34 cellular contexts compared by ENCODE assay signal in genomic region chr3:47092090-47092489, GRCh38.
"Had no signal": no experiment of that assay in that cellular context is flagged by ENCODE, and none has a peak within 500 bp of the region (broad histone marks: within the 10 kb centered on the region; RNA-seq: fewer than 3 reads in every experiment).

No MANE protein-coding gene starts in this region.

- H3K27me3 ChIP-seq: adrenal gland, ascending aorta, body of pancreas, brain microvascular endothelial cell, breast epithelium, cardiac muscle cell had no signal

- H3K27ac ChIP-seq: adrenal gland, ascending aorta, body of pancreas, brain microvascular endothelial cell, breast epithelium, cardiac muscle cell had no signal

- FAIRE-seq: astrocyte, bronchial epithelial cell had no signal

- H3K4me1 ChIP-seq: ascending aorta, body of pancreas, breast epithelium had no signal

- DNase-seq: activated effector memory CD4-positive, alpha-beta T cell treated with anti-CD3 and anti-CD28 coated beads, Interleukin-2, amount 50 U/mL, for 16 hours; activated effector memory CD4-positive, alpha-beta T cell treated with Interleukin-2 at 50 U/mL for 16 hours; activated gamma-delta T cell; activated gamma-delta T cell treated with Interleukin-2 at 50 U/mL for 16 hours; activated naive CD4-positive, alpha-beta T cell; activated naive CD4-positive, alpha-beta T cell treated with anti-CD3 and anti-CD28 coated beads for 36 hours; activated naive CD4-positive, alpha-beta T cell treated with anti-CD3 and anti-CD28 coated beads, Interleukin-2, amount 10 ng/mL, durations not matched to agents 7 days and 5 days; activated naive CD4-positive, alpha-beta T cell treated with anti-CD3 and anti-CD28 coated beads, Interleukin-2, amount 50 U/mL, for 16 hours; activated naive CD4-positive, alpha-beta T cell treated with Interleukin-2 at 50 U/mL for 16 hours; activated naive CD8-positive, alpha-beta T cell treated with anti-CD3 and anti-CD28 coated beads for 36 hours; activated naive CD8-positive, alpha-beta T cell treated with anti-CD3 and anti-CD28 coated beads, Interleukin-2, amount 10 ng/mL, durations not matched to agents 7 days and 5 days; activated naive CD8-positive, alpha-beta T cell treated with anti-CD3 and anti-CD28 coated beads, Interleukin-2, amount 50 U/mL, for 24 hours; activated T-cell treated with anti-CD3 and anti-CD28 coated beads, Interleukin-2, amount 50 U/mL, for 1 hour; activated T-cell treated with anti-CD3 and anti-CD28 coated beads, Interleukin-2, amount 50 U/mL, for 24 hours; activated T-cell treated with anti-CD3 and anti-CD28 coated beads, Interleukin-2, amount 50 U/mL, for 4 hours; activated T-cell treated with anti-CD3 and anti-CD28 coated beads, Interleukin-2, amount 50 U/mL, for 48 hours; activated T-cell treated with anti-CD3 and anti-CD28 coated beads, Interleukin-2, amount 50 U/mL, for 72 hours; adrenal gland; amniotic stem cell; amygdala; anterior cingulate cortex; aorta; body of pancreas; brain microvascular endothelial cell; caudate nucleus; central memory CD4-positive, alpha-beta T cell; cerebellar nuclear complex had no signal

- H3K4me3 ChIP-seq: adrenal gland, ascending aorta, body of pancreas, breast epithelium, cardiac muscle cell had no signal

- H3K9me3 ChIP-seq: adrenal gland, ascending aorta, body of pancreas, breast epithelium had no signal

- ATAC-seq: activated naive CD4-positive, alpha-beta T cell treated with anti-CD3 and anti-CD28 coated beads, Interleukin-2, amount 50 U/mL, for 72 hours; activated naive CD8-positive, alpha-beta T cell treated with anti-CD3 and anti-CD28 coated beads, Interleukin-2, amount 50 U/mL, for 24 hours; activated T-cell treated with anti-CD3 and anti-CD28 coated beads, Interleukin-2, amount 50 U/mL, for 4 hours; activated T-cell treated with anti-CD3 and anti-CD28 coated beads, Interleukin-2, amount 50 U/mL, for 72 hours; activated T-helper 17 cell treated with anti-CD3 and anti-CD28 coated beads, Interleukin-2, amount 50 U/mL, for 72 hours; body of pancreas had no signal

- H3K36me3 ChIP-seq: breast epithelium had no signal
